ENCODE assay signal across 14 cellular contexts in genomic region chr5:132358760-132359159, GRCh38. TPM values are rescaled to one million over a fixed set of nuclear protein-coding genes. Genes with fewer than 3 reads are reported as not detected.
A peak's percentile ranks its signal among the peaks of the same experiment; 100 is the strongest.
DNase-seq lines count a peak whose midpoint lies in the region; ATAC-seq and TF ChIP-seq lines count a peak whose summit lies in the region.
"Had no signal": no experiment of that assay in that cellular context is flagged by ENCODE, and none has a peak within 500 bp of the region (broad histone marks: within the 10 kb centered on the region; RNA-seq: fewer than 3 reads in every experiment).

No MANE protein-coding gene starts in this region.

- no peak overlapping the region for H3K4ac ChIP-seq in trophoblast cell (ENCODE audit: low read depth, low read length)

- H3K27me3 ChIP-seq in heart right ventricle: no peaks in the 10 kb centered on the region
- H3K27me3 ChIP-seq in BLaER1: no peaks in the 10 kb centered on the region
- H3K27me3 ChIP-seq in colonic mucosa: no peaks in the 10 kb centered on the region
- H3K27me3 ChIP-seq in mucosa of rectum (ENCODE audit: control insufficient read depth in 2 of 2, insufficient read depth in 2 of 2, low read length in 2 of 2): no peaks in the 10 kb centered on the region
- no peaks in the 10 kb centered on the region for H3K27me3 ChIP-seq in trophoblast cell (ENCODE audit: insufficient read depth, low read length)

- no peak overlapping the region for H4K12ac ChIP-seq in trophoblast cell (ENCODE audit: low read depth, low read length)

- H3K9me3 ChIP-seq in heart right ventricle (no peaks in the 10 kb centered on the region), BLaER1 (no peaks in the 10 kb centered on the region), colonic mucosa (no peaks in the 10 kb centered on the region), mucosa of rectum (ENCODE audit: control insufficient read depth in 2 of 2, low read length in 2 of 2) (no peaks in the 10 kb centered on the region), trophoblast cell (ENCODE audit: insufficient read depth, low read depth, low read length) (no peaks in the 10 kb centered on the region)
- H3K9me3 ChIP-seq: Caco-2 had no signal

- intact Hi-C loops in heart right ventricle (cut with DNase I) (no loop called here), Right ventricle myocardium superior (cut with DNase I) (no loop called here), colonic mucosa (cut with DNase I) (no loop called here)

- no peak overlapping the region for H3K23ac ChIP-seq in trophoblast cell (ENCODE audit: low read length)

- no peak overlapping the region for H3K9ac ChIP-seq in BLaER1
- peak overlapping the region in 1 of 2 donors; percentile 64 for H3K9ac ChIP-seq in colonic mucosa (ENCODE audit: low read depth in 2 of 2, low read length in 2 of 2)
- H3K9ac ChIP-seq in mucosa of rectum (ENCODE audit: low read depth in 1 of 2, low read length in 2 of 2): no peak overlapping the region
- no peak overlapping the region for H3K9ac ChIP-seq in trophoblast cell (ENCODE audit: low read length)

- H3K4me2 ChIP-seq in BLaER1 (peak overlapping the region; percentile 67; the same call in 1 of the 2 replicates), trophoblast cell (ENCODE audit: low read length) (no peak overlapping the region)
- H3K4me2 ChIP-seq: GM23338 had no signal

- WGBS in heart right ventricle, 2 donors: 77 to 90% methylated on average over 1 of the region's 1 CpG
- no CpG with 5 or more reads among the region's 1 CpG for WGBS in trophoblast cell (ENCODE audit: extremely low coverage, insufficient coverage, insufficient read length)

- no peak overlapping the region for H2AK5ac ChIP-seq in trophoblast cell (ENCODE audit: low read length)

- H4K8ac ChIP-seq in trophoblast cell (ENCODE audit: low read depth, low read length): no peak overlapping the region

- TF ChIP-seq CTCF in heart right ventricle (IDR thresholded peaks at IDR 0.05) (no peak), colonic mucosa (IDR thresholded peaks at IDR 0.05) (no peak)

- no peak for DNase-seq in heart right ventricle
- no peak for DNase-seq in Right ventricle myocardium superior
- no peak for DNase-seq in colonic mucosa
- DNase-seq in trophoblast cell: no peak
- no peak for DNase-seq in NCI-H128 (lab: John Stamatoyannopoulos, UW; ENCODE audit: unreplicated experiment)
- no peak for DNase-seq in germinal center (ENCODE audit: low spot score)
- DNase-seq: Caco-2; CD8-positive, alpha-beta memory T cell; DMS53; GF-D8; H7 had no signal

- no peaks in the 10 kb centered on the region for H3K79me1 ChIP-seq in trophoblast cell (ENCODE audit: low read length)

- H3K36me3 ChIP-seq in heart right ventricle (no peaks in the 10 kb centered on the region), BLaER1 (no peaks in the 10 kb centered on the region), colonic mucosa (no peaks in the 10 kb centered on the region), mucosa of rectum (ENCODE audit: control insufficient read depth in 2 of 2, insufficient read depth in 2 of 2, low read length in 2 of 2) (peaks cover 4 to 9% of the 10 kb centered on the region in 2 donors), trophoblast cell (ENCODE audit: control insufficient read depth in 1 of 2, insufficient read depth in 2 of 2, low read length in 2 of 2) (no peaks in the 10 kb centered on the region)

- H2BK120ac ChIP-seq in trophoblast cell (ENCODE audit: insufficient read depth, low read length, poor library complexity): no peak overlapping the region

- H3K14ac ChIP-seq in trophoblast cell (ENCODE audit: low read length): no peak overlapping the region

- H3K4me1 ChIP-seq in heart right ventricle (peaks cover 4 to 45% (median 24%) of the 10 kb centered on the region in 9 donors), BLaER1 (peaks cover 17% of the 10 kb centered on the region), colonic mucosa (peaks cover 11% of the 10 kb centered on the region), mucosa of rectum (ENCODE audit: control insufficient read depth in 2 of 2, insufficient read depth in 2 of 2, low read length in 2 of 2) (peaks cover 17 to 36% of the 10 kb centered on the region in 2 donors), trophoblast cell (ENCODE audit: control insufficient read depth in 1 of 2, insufficient read depth in 2 of 2, low read length in 2 of 2) (no peaks in the 10 kb centered on the region)

- H4K20me1 ChIP-seq in BLaER1: no peaks in the 10 kb centered on the region

- no peak for ATAC-seq in heart right ventricle
- no peak for ATAC-seq in Right ventricle myocardium superior (ENCODE audit: poor library complexity)
- ATAC-seq: GM23338 had no signal

- no peak overlapping the region for H2BK12ac ChIP-seq in trophoblast cell (ENCODE audit: low read length)

- no peak overlapping the region for H2AFZ ChIP-seq in trophoblast cell (ENCODE audit: insufficient read depth, low read length, poor library complexity)
- H2AFZ ChIP-seq: GM23338 had no signal

- H3K79me2 ChIP-seq in trophoblast cell (ENCODE audit: control insufficient read depth, insufficient read depth, low read length, poor library complexity): no peaks in the 10 kb centered on the region

- H3K18ac ChIP-seq in trophoblast cell (ENCODE audit: low read length): no peak overlapping the region

- H3K27ac ChIP-seq in heart right ventricle (peak overlapping the region in 7 of 10 donors; percentile 25 to 76 (median 57)), BLaER1 (no peak overlapping the region), colonic mucosa (peak overlapping the region; percentile 70), mucosa of rectum (ENCODE audit: low read depth in 2 of 2, low read length in 2 of 2) (peak overlapping the region; percentile 60 to 84), trophoblast cell (ENCODE audit: low read depth, low read length) (no peak overlapping the region)

- no peak overlapping the region for H2BK5ac ChIP-seq in trophoblast cell (ENCODE audit: low read depth, low read length, poor library complexity)

- no peak overlapping the region for H3K4me3 ChIP-seq in heart right ventricle
- H3K4me3 ChIP-seq in BLaER1: no peak overlapping the region
- no peak overlapping the region for H3K4me3 ChIP-seq in colonic mucosa
- peak overlapping the region in 1 of 2 donors; percentile 55 for H3K4me3 ChIP-seq in mucosa of rectum (ENCODE audit: low read length in 2 of 2)
- no peak overlapping the region for H3K4me3 ChIP-seq in trophoblast cell (ENCODE audit: low read depth, low read length)
- H3K4me3 ChIP-seq: GM23338 had no signal

- H4K91ac ChIP-seq in trophoblast cell (ENCODE audit: low read depth, low read length): no peak overlapping the region

RNA-seq across cellular contexts. Expression of gene SLC22A5, which starts 10.8 kb away (rescaled TPM):
- 10 to 100 TPM; 10.3 to 36.8 (median 12.5) TPM for total RNA-seq in heart right ventricle
- polyA plus RNA-seq in heart right ventricle: 10 to 100 TPM; 21.2 to 21.8 TPM
- total RNA-seq in Right ventricle myocardium superior: 22.7 TPM
- 10 to 100 TPM; 26.0 to 38.6 TPM for total RNA-seq in colonic mucosa
- 6.1 and 6.6 TPM in 2 replicates for polyA plus RNA-seq in trophoblast cell (2013)

Comparison
In these comparisons a context has a peak if more than half of its experiments do, and no peak if none do; other contexts are left out.
1. H3K27ac ChIP-seq: peak in heart right ventricle (7 of 10), colonic mucosa (single experiment) and mucosa of rectum (2 of 2); none in BLaER1 (single experiment) and trophoblast cell (single experiment).